12 cellular contexts compared by ENCODE assay signal in the genomic region with DNA sequence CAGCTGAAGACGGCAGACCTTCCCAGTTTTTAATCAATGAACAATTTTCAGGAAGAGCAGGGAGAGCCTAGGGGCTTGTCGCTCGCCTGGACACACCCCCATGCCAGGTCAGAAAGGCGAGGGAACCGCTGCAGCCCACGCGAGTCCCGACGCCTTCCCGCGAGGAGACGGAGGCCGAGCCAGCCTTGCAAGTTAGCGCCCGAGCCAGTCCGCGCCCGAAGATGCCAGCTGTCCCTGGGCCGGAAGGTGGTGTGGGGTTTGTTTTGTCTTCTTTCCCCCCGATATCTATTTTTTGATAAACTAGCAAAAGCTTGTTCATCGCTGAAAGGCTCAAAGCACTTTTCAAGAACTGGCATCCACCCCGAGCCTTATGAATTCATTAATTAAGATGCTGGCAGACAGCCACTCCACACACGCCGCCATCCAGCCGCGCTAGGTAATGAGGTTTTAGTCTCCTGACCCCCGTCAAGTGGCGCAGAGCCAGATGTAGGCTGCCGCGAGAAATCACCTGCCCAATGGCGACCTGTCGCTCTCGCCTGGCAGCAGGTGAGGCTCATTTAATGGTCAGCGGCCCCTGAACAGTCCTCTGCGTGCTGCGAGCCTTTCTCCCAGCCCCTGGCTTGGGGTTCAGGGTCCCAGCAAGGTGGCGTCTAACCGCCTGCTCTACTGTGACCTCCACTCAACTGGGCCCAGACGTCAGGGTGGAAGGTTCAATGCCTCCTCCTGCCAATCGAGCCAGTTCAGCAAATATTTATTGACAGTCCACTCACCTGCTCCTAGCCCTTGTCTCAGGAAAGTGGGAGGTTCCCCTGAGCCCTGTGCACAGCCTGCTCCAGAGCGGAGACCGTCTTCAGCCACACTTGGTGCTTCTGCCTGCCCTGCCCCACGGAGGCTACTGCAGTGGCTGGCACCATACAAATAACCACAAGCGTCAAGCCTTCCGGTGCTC. TPM values are rescaled to one million over a fixed set of nuclear protein-coding genes. Genes with fewer than 3 reads are reported as not detected.
DNase-seq lines count a peak whose midpoint lies in the region; ATAC-seq and TF ChIP-seq lines count a peak whose summit lies in the region.
"Had no signal": no experiment of that assay in that cellular context is flagged by ENCODE, and none has a peak within 500 bp of the region (broad histone marks: within the 10 kb centered on the region; RNA-seq: fewer than 3 reads in every experiment).

No MANE protein-coding gene starts in this region.

- H3K9me3 ChIP-seq in HEK293 (ENCODE audit: control insufficient read depth, insufficient read depth, low read depth, low read length) (no peaks in the 10 kb centered on the region), osteoblast (ENCODE audit: low read depth, low read length) (no peaks in the 10 kb centered on the region), left lung (no peaks in the 10 kb centered on the region)

- H2AFZ ChIP-seq in osteoblast (ENCODE audit: low read length), result no peak overlapping the region

- H3K36me3 ChIP-seq in HEK293 (ENCODE audit: control insufficient read depth in 2 of 2, insufficient read depth in 1 of 2, low read length in 2 of 2) (peaks cover 0 to 3% of the 10 kb centered on the region in 2 experiments; a peak in 1 of 3 replicates), osteoblast (ENCODE audit: insufficient read depth, low read length) (no peaks in the 10 kb centered on the region), left lung (no peaks in the 10 kb centered on the region)

- H3K4me3 Mint-ChIP-seq in WTC11, result no peak overlapping the region
- H3K4me3 Mint-ChIP-seq: HFFc6, mesothelial cell of epicardium had no signal

- DNase-seq in NCI-H2081 (lab: John Stamatoyannopoulos, UW) (peak; percentile 75 to 91), WTC11 (ENCODE audit: low spot score) (no peak), osteoblast (ENCODE audit: insufficient read length, low spot score, missing footprints) (peak; percentile 38), left lung (no peak), UCSD-AML1 (lab: John Stamatoyannopoulos, UW; ENCODE audit: unreplicated experiment) (no peak), GM13977 (ENCODE audit: low spot score) (no peak)
- DNase-seq: activated CD4-positive, CD25-positive, alpha-beta regulatory T cell treated with anti-CD3 and anti-CD28 coated beads, Interleukin-2, amount 50 U/mL, for 72 hours; erythroblast; HFFc6 had no signal

- H3K27ac ChIP-seq in HEK293 (ENCODE audit: extremely low read depth, low read depth, low read length), result no peak overlapping the region
- H3K27ac ChIP-seq in osteoblast (ENCODE audit: low read depth, low read length), result no peak overlapping the region
- H3K27ac ChIP-seq in left lung, result no peak overlapping the region

- in situ Hi-C loops in GM13977 (cut with MboI; ENCODE audit: low pct_unique_long_range_greater_than_20kb, low sequenced_read_pairs, unreplicated experiment), result no loop called here

- ATAC-seq in WTC11 (no peak), left lung (no peak)

- peaks cover 57% of the 10 kb centered on the region for H3K4me1 Mint-ChIP-seq in WTC11

- H3K4me1 ChIP-seq in HEK293 (ENCODE audit: control insufficient read depth, insufficient read depth, low read length), result peaks cover 10% of the 10 kb centered on the region
- peaks cover 3% of the 10 kb centered on the region for H3K4me1 ChIP-seq in osteoblast (ENCODE audit: insufficient read depth, low read length)
- peaks cover 0 to 4% of the 10 kb centered on the region in 2 donors for H3K4me1 ChIP-seq in left lung

- TF ChIP-seq CTCF in HEK293 (tag by site-specific recombination; IDR thresholded peaks at IDR 0.05), result no peak
- TF ChIP-seq CTCF in WTC11 (IDR thresholded peaks at IDR 0.05), result no peak
- TF ChIP-seq CTCF in osteoblast (IDR thresholded peaks at IDR 0.05; ENCODE audit: extremely low read depth, low read depth, low read length), result no peak
- TF ChIP-seq CTCF in left lung (IDR thresholded peaks at IDR 0.05), result no peak
- TF ChIP-seq CTCF in GM13977 (IDR thresholded peaks at IDR 0.05; ENCODE audit: extremely low read depth, insufficient read depth, missing control alignments), result no peak

- no peaks in the 10 kb centered on the region for H3K27me3 ChIP-seq in osteoblast (ENCODE audit: insufficient read depth, low read length)
- H3K27me3 ChIP-seq in left lung, result no peaks in the 10 kb centered on the region

- POLR2A ChIA-PET in HEK293 (lab: Yijun Ruan, JAX), result no interaction called here
- POLR2A ChIA-PET in WTC11 (lab: Charles Lee), result interaction anchor here (0.7 kb wide), 1 partner anchor 19 kb away, joined by 3 read pairs; no protein-coding TSS in a partner anchor

- intact Hi-C loops in left lung (cut with DNase I), result no loop called here

- no peaks in the 10 kb centered on the region for H3K9me3 Mint-ChIP-seq in WTC11
- H3K9me3 Mint-ChIP-seq: activated T-helper 2 cell treated with anti-CD3 and anti-CD28 coated beads, Interferon-gamma antibody, Interleukin-2, Interleukin-4, amounts not matched to agents 10 μg/mL and 5 μg/mL and 100 μg/mL, durations not matched to agents 14 hours and 24 hours and 36 hours; HFFc6; mesothelial cell of epicardium had no signal

- CTCF ChIA-PET in HEK293 (lab: Yijun Ruan, JAX), result no interaction called here
- CTCF ChIA-PET in WTC11 (lab: Charles Lee), result interaction anchor here (1.3 to 3.3 kb wide), 4 partner anchors 43 to 199 kb away, joined by 3 to 20 read pairs (median 14); no protein-coding TSS in a partner anchor

- peaks cover 22% of the 10 kb centered on the region for H4K20me1 ChIP-seq in osteoblast (ENCODE audit: insufficient read depth, low read length)

- H3K4me3 ChIP-seq in HEK293 (ENCODE audit: low read depth, low read length), result no peak overlapping the region
- H3K4me3 ChIP-seq in osteoblast (ENCODE audit: insufficient read depth, low read length), result no peak overlapping the region
- H3K4me3 ChIP-seq in left lung, result no peak overlapping the region

- H3K79me2 ChIP-seq in osteoblast (ENCODE audit: insufficient read depth, low read length), result peaks cover 8% of the 10 kb centered on the region

- no peaks in the 10 kb centered on the region for H3K27me3 Mint-ChIP-seq in WTC11 (ENCODE audit: low read depth)

- no peak overlapping the region for H3K4me2 ChIP-seq in osteoblast (ENCODE audit: insufficient read depth, low read length)

- H3K36me3 Mint-ChIP-seq in WTC11, result peaks cover 3% of the 10 kb centered on the region; the same call in 1 of the 2 replicates
- H3K36me3 Mint-ChIP-seq: mesothelial cell of epicardium had no signal

- H3K27ac Mint-ChIP-seq in WTC11, result peak overlapping the region; percentile 66
- H3K27ac Mint-ChIP-seq: HFFc6, mesothelial cell of epicardium had no signal

TF ChIP-seq in HEK293, 187 proteins besides CTCF, POLR2A, EP300 and RAD21:
- TF ChIP-seq SP7 (tag by site-specific recombination; IDR thresholded peaks at IDR 0.05) (no peak), SCRT2 (tag by site-specific recombination; IDR thresholded peaks at IDR 0.05) (peak; percentile 78)

TF ChIP-seq in WTC11, 78 proteins besides CTCF, POLR2A, EP300 and RAD21:
- TF ChIP-seq, protein P1, sequence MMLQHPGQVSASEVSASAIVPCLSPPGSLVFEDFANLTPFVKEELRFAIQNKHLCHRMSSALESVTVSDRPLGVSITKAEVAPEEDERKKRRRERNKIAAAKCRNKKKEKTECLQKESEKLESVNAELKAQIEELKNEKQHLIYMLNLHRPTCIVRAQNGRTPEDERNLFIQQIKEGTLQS (CRISPR knock-in tag; conservative IDR thresholded peaks at IDR 0.05), result no peak
- TF ChIP-seq ZNF416 (CRISPR knock-in tag; IDR thresholded peaks at IDR 0.05) (no peak), FOXJ3 (CRISPR knock-in tag; IDR thresholded peaks at IDR 0.05; ENCODE audit: borderline replicate concordance) (no peak), TEAD4 (CRISPR knock-in tag; IDR thresholded peaks at IDR 0.05) (no peak), IRF1 (CRISPR knock-in tag; IDR thresholded peaks at IDR 0.05) (no peak), CREB1 (CRISPR knock-in tag; IDR thresholded peaks at IDR 0.05) (no peak), ZNF512 (CRISPR knock-in tag; IDR thresholded peaks at IDR 0.05; ENCODE audit: borderline replicate concordance) (no peak), FOXP1 (CRISPR knock-in tag; IDR thresholded peaks at IDR 0.05; ENCODE audit: borderline replicate concordance) (no peak)
- TF ChIP-seq, protein P2, sequence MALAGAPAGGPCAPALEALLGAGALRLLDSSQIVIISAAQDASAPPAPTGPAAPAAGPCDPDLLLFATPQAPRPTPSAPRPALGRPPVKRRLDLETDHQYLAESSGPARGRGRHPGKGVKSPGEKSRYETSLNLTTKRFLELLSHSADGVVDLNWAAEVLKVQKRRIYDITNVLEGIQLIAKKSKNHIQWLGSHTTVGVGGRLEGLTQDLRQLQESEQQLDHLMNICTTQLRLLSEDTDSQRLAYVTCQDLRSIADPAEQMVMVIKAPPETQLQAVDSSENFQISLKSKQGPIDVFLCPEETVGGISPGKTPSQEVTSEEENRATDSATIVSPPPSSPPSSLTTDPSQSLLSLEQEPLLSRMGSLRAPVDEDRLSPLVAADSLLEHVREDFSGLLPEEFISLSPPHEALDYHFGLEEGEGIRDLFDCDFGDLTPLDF (CRISPR knock-in tag; IDR thresholded peaks at IDR 0.05), result no peak

RNA-seq across cellular contexts. Expression of gene CCDC167, which starts 6.4 kb away (rescaled TPM):
- total RNA-seq in WTC11 (2021) (19.1 to 21.6 TPM (median 19.9 TPM) in 3 replicates), osteoblast (8.8 and 14.8 TPM in 2 replicates), left lung (10 to 100 TPM; 18.2 to 21.5 TPM)

Comparison
In these comparisons a context has a peak if more than half of its experiments do, and no peak if none do; other contexts are left out.
1. DNase-seq: peak in NCI-H2081 (2 of 2) and osteoblast (single experiment); none in WTC11 (single experiment), left lung (0 of 2), UCSD-AML1 (single experiment) and GM13977 (single experiment).